Comparison of ENCODE assay signal across 9 cellular contexts in the genomic region with DNA sequence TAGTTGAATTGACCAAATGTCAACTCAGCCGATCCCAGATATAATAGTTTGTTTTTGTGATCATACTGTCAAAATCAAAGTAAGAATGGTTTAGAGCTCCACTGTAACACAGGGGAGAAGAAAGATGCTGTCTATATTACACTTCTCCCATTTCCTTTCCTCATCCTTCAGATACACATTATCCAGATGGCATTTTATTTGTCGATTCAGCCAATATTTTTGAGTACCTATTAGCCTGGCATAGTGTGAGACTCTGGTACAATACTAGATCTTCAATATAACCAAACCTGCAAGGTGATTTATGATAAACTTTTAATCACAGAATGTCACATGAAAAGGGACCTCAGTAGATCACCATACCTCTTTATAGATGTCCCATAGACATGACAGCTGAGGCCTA. TPM values are rescaled to one million over a fixed set of nuclear protein-coding genes. Genes with fewer than 3 reads are reported as not detected.
A peak's percentile ranks its signal among the peaks of the same experiment; 100 is the strongest.
DNase-seq lines count a peak whose midpoint lies in the region; ATAC-seq and TF ChIP-seq lines count a peak whose summit lies in the region.
"Had no signal": no experiment of that assay in that cellular context is flagged by ENCODE, and none has a peak within 500 bp of the region (broad histone marks: within the 10 kb centered on the region; RNA-seq: fewer than 3 reads in every experiment).

No MANE protein-coding gene starts in this region.

- no peak for ATAC-seq in IMR-90 (ENCODE audit: low read depth)
- ATAC-seq in natural killer cell treated with Interleukin-12 subunit alpha and Interleukin-12 subunit beta and Interleukin-15 and Interleukin-18, amount 100 ng/mL, for 72 hours, result no peak
- no peak for ATAC-seq in HG03571 (IDR thresholded peaks at IDR 0.05; ENCODE audit: unreplicated experiment)
- no peak for ATAC-seq in GM18907 (IDR thresholded peaks at IDR 0.05; ENCODE audit: unreplicated experiment)

- no peak overlapping the region for H3K14ac ChIP-seq in IMR-90 (replicated peaks; ENCODE audit: low read depth, low read length)

- no peak overlapping the region for H2BK120ac ChIP-seq in IMR-90 (ENCODE audit: low read depth, low read length)

- H3K9me3 ChIP-seq in IMR-90 (ENCODE audit: control insufficient read depth, insufficient read depth, low read length), result no peaks in the 10 kb centered on the region

- TF ChIP-seq CTCF in CD14-positive monocyte (IDR thresholded peaks at IDR 0.05) (no peak), IMR-90 (conservative IDR thresholded peaks at IDR 0.05; ENCODE audit: low read depth, low read length) (no peak), brain (conservative IDR thresholded peaks at IDR 0.05) (no peak)

- peak overlapping the region in 6 of 7 donors; percentile 35 to 88 (median 70) for H3K27ac Mint-ChIP-seq in CD14-positive monocyte
- peak overlapping the region in 3 of 5 experiments; percentile 9 to 99 (median 55) for H3K27ac Mint-ChIP-seq in brain
- H3K27ac Mint-ChIP-seq in natural killer cell treated with Interleukin-12 subunit alpha and Interleukin-12 subunit beta and Interleukin-15 and Interleukin-18, amount 100 ng/mL, for 72 hours, result peak overlapping the region in 1 of 2 donors; percentile 81

- TF ChIP-seq POLR2A in IMR-90 (IDR thresholded peaks at IDR 0.05; ENCODE audit: low read depth, low read length), result no peak

- H3K36me3 Mint-ChIP-seq in CD14-positive monocyte (peaks cover under 1 to 3% of the 10 kb centered on the region in 2 donors), brain (peaks cover 4% of the 10 kb centered on the region)
- no peaks in the 10 kb centered on the region for H3K36me3 Mint-ChIP-seq in natural killer cell treated with Interleukin-12 subunit alpha and Interleukin-12 subunit beta and Interleukin-15 and Interleukin-18, amount 100 ng/mL, for 72 hours

- no peak overlapping the region for H2BK5ac ChIP-seq in IMR-90 (ENCODE audit: low read depth, low read length, poor library complexity, severe bottlenecking)

- H2AK9ac ChIP-seq in IMR-90 (replicated peaks; ENCODE audit: low read depth, low read length, poor library complexity), result no peak overlapping the region

- intact Hi-C loops in CD14-positive monocyte (cut with micrococcal nuclease) (no loop called here), IMR-90 (cut with micrococcal nuclease) (no loop called here)

- no peak overlapping the region for H3K4me3 ChIP-seq in IMR-90 (ENCODE audit: insufficient read depth, low read depth, low read length)

- in situ Hi-C loops in IMR-90 (cut with MboI; ENCODE audit: low sequenced_read_pairs), result no loop called here

- DNase-seq in CD14-positive monocyte (ENCODE audit: low spot score) (no peak), IMR-90 (no peak), foreskin melanocyte (no peak)
- no peak for DNase-seq in natural killer cell treated with Interleukin-12 subunit alpha and Interleukin-12 subunit beta and Interleukin-15 and Interleukin-18, amount 100 ng/mL, for 72 hours (ENCODE audit: low spot score)
- DNase-seq in activated CD4-positive, alpha-beta T cell treated with anti-CD3 and anti-CD28 coated beads for 1 hour, result no peak

- no peak overlapping the region for H3K9ac ChIP-seq in IMR-90 (ENCODE audit: low read depth, low read length)

- H3K27me3 Mint-ChIP-seq in CD14-positive monocyte (ENCODE audit: low read depth in 3 of 3), result peaks cover 3 to 5% (median 4%) of the 10 kb centered on the region in 3 donors
- peaks cover 3% of the 10 kb centered on the region for H3K27me3 Mint-ChIP-seq in brain
- H3K27me3 Mint-ChIP-seq in natural killer cell treated with Interleukin-12 subunit alpha and Interleukin-12 subunit beta and Interleukin-15 and Interleukin-18, amount 100 ng/mL, for 72 hours, result no peaks in the 10 kb centered on the region

- H2BK15ac ChIP-seq in IMR-90 (ENCODE audit: low read depth, low read length), result no peak overlapping the region

- 0 out of 2 replicates have a peak, but pooled peaks cover 2% of the 10 kb centered on the region for H3K4me1 ChIP-seq in IMR-90 (ENCODE audit: control insufficient read depth, insufficient read depth, low read length)

- BruUV-seq in IMR-90 (replicated peaks; lab: Mats Ljungman, UMichigan), result no TSS peak

- no peak overlapping the region for H4K91ac ChIP-seq in IMR-90 (ENCODE audit: insufficient read depth, low read depth, low read length)

- POLR2A ChIA-PET in IMR-90 (lab: Charles Lee; ENCODE audit: unreplicated experiment), result no interaction called here

- peaks cover 5 to 33% of the 10 kb centered on the region in 2 experiments; a peak in 2 of 4 replicates for H3K79me1 ChIP-seq in IMR-90 (ENCODE audit: low read depth in 1 of 2, low read length in 2 of 2)

- H3K56ac ChIP-seq in IMR-90 (ENCODE audit: extremely low read depth, insufficient read depth, low read length), result no peak overlapping the region

- peaks cover 13% of the 10 kb centered on the region; the same call in 1 of the 2 replicates for H4K20me1 ChIP-seq in IMR-90 (ENCODE audit: insufficient read depth, low read length)

- H3K36me3 ChIP-seq in IMR-90 (ENCODE audit: control insufficient read depth, insufficient read depth, low read length), result no peaks in the 10 kb centered on the region

- H3K9me3 Mint-ChIP-seq in CD14-positive monocyte (no peaks in the 10 kb centered on the region), brain (no peaks in the 10 kb centered on the region)
- H3K9me3 Mint-ChIP-seq in natural killer cell treated with Interleukin-12 subunit alpha and Interleukin-12 subunit beta and Interleukin-15 and Interleukin-18, amount 100 ng/mL, for 72 hours, result no peaks in the 10 kb centered on the region

- no peaks in the 10 kb centered on the region for H3K27me3 ChIP-seq in IMR-90 (ENCODE audit: control insufficient read depth, insufficient read depth, low read length)

- WGBS in IMR-90 (ENCODE audit: extremely low coverage in 2 of 2, insufficient read length in 1 of 2), 2 experiments, result no CpG with 5 or more reads among the region's 2 CpGs

- no peak overlapping the region for H2BK20ac ChIP-seq in IMR-90 (ENCODE audit: low read depth, low read length)

- TF ChIP-seq RAD21 in IMR-90 (IDR thresholded peaks at IDR 0.05; ENCODE audit: low read length), result no peak

- no peak overlapping the region for H3K27ac ChIP-seq in IMR-90 (ENCODE audit: insufficient read depth, low read length)
- H3K27ac ChIP-seq: epithelial cell of prostate had no signal

- peak overlapping the region; percentile 99 for H3K4me2 ChIP-seq in IMR-90 (ENCODE audit: low read depth, low read length)

- H3K9me1 ChIP-seq in IMR-90 (ENCODE audit: insufficient read depth, low read length), result peaks cover 4% of the 10 kb centered on the region; the same call in 1 of the 2 replicates

- H3K4ac ChIP-seq in IMR-90 (ENCODE audit: low read depth, low read length), result no peak overlapping the region

- no peak overlapping the region for H4K8ac ChIP-seq in IMR-90 (ENCODE audit: low read depth in 2 of 2, low read length in 2 of 2)

- CTCF ChIA-PET in IMR-90 (lab: Yijun Ruan, JAX), result interaction anchor here (0.9 to 1.8 kb wide), 2 partner anchors 33 to 70 kb away, joined by 5 read pairs; no protein-coding TSS in a partner anchor

- H3K4me3 Mint-ChIP-seq in CD14-positive monocyte (peak overlapping the region in 1 of 2 donors; percentile 100), brain (peak overlapping the region; percentile 96 to 100 (median 100))
- H3K4me3 Mint-ChIP-seq in natural killer cell treated with Interleukin-12 subunit alpha and Interleukin-12 subunit beta and Interleukin-15 and Interleukin-18, amount 100 ng/mL, for 72 hours, result peak overlapping the region; percentile 95

- H2AFZ ChIP-seq in IMR-90 (replicated peaks; ENCODE audit: low read length, poor library complexity), result no peak overlapping the region

- H3K18ac ChIP-seq in IMR-90 (ENCODE audit: low read depth, low read length), result no peak overlapping the region

- peak overlapping the region; percentile 62; the same call in 1 of the 2 replicates for H3K23ac ChIP-seq in IMR-90 (ENCODE audit: low read depth, low read length)

- no peak overlapping the region for H4K5ac ChIP-seq in IMR-90 (ENCODE audit: low read depth, low read length)

- peaks cover 50% of the 10 kb centered on the region for H3K4me1 Mint-ChIP-seq in CD14-positive monocyte
- H3K4me1 Mint-ChIP-seq in brain, result peaks cover 55% of the 10 kb centered on the region
- peaks cover 31 to 41% of the 10 kb centered on the region in 2 donors for H3K4me1 Mint-ChIP-seq in natural killer cell treated with Interleukin-12 subunit alpha and Interleukin-12 subunit beta and Interleukin-15 and Interleukin-18, amount 100 ng/mL, for 72 hours (ENCODE audit: low read depth in 2 of 2)

- no peak overlapping the region for H2AK5ac ChIP-seq in IMR-90 (ENCODE audit: low read depth, low read length)

- dilution Hi-C loops in IMR-90 (cut with HindIII; ENCODE audit: low sequenced_read_pairs, unreplicated experiment), result no loop called here

TF ChIP-seq in IMR-90, 13 proteins besides CTCF, POLR2A, EP300 and RAD21 (continues in another document):
- TF ChIP-seq MAZ (IDR thresholded peaks at IDR 0.05; ENCODE audit: borderline replicate concordance, low read depth, low read length), result no peak
- TF ChIP-seq MXI1 (IDR thresholded peaks at IDR 0.05; ENCODE audit: borderline replicate concordance, low read depth, low read length), result no peak

RNA-seq across cellular contexts. Expression of a gene that starts 1.7 kb away (rescaled TPM):
- polyA plus RNA-seq in CD14-positive monocyte (10 to 100 TPM; 47.7 to 61.5 TPM), IMR-90 (2012; rRNA removed) (65.9 and 82.8 TPM in 2 replicates), brain (ENCODE audit: insufficient read depth, low read depth, low replicate concordance) (24.1 TPM)
- 36.1 and 49.6 TPM in 2 replicates for total RNA-seq in IMR-90 (2012; rRNA removed)
- 23.1 and 52.3 TPM in 2 replicates for polyA plus RNA-seq in IMR-90 (2012; cell fraction: cytosol; rRNA removed)
- 85.3 and 198 TPM in 2 replicates for polyA plus RNA-seq in IMR-90 (2012; cell fraction: nucleus; rRNA removed; ENCODE audit: low replicate concordance)
- 10 to 100 TPM; 62.8 to 74.9 TPM for total RNA-seq in natural killer cell treated with Interleukin-12 subunit alpha and Interleukin-12 subunit beta and Interleukin-15 and Interleukin-18, amount 100 ng/mL, for 72 hours

RNA-seq across cellular contexts. Expression of a gene that starts 5.2 kb away (rescaled TPM):
- polyA plus RNA-seq in CD14-positive monocyte, result 1 to 10 TPM; 1.6 to 3.5 TPM
- total RNA-seq in IMR-90 (2012; rRNA removed), result 11.1 and 12.8 TPM in 2 replicates
- 8.5 and 9.4 TPM in 2 replicates for polyA plus RNA-seq in IMR-90 (2012; rRNA removed)
- polyA plus RNA-seq in IMR-90 (2012; cell fraction: cytosol; rRNA removed), result 3.1 and 3.8 TPM in 2 replicates
- 2.9 and 10.5 TPM in 2 replicates for polyA plus RNA-seq in IMR-90 (2012; cell fraction: nucleus; rRNA removed; ENCODE audit: low replicate concordance)
- polyA plus RNA-seq in brain (ENCODE audit: insufficient read depth, low read depth, low replicate concordance), result 2.9 TPM
- total RNA-seq in natural killer cell treated with Interleukin-12 subunit alpha and Interleukin-12 subunit beta and Interleukin-15 and Interleukin-18, amount 100 ng/mL, for 72 hours, result 10 to 100 TPM in 1 of 2 donors, 1 to 10 TPM in 1; 4.3 to 10.0 TPM
